Comparison of ENCODE assay signal across 29 cellular contexts in genomic region chr16:15916323-15916722, GRCh38.
"Had no signal": no experiment of that assay in that cellular context is flagged by ENCODE, and none has a peak within 500 bp of the region (broad histone marks: within the 10 kb centered on the region; RNA-seq: fewer than 3 reads in every experiment).

No MANE protein-coding gene starts in this region.

- H3K9me3 Mint-ChIP-seq: stimulated activated effector memory CD8-positive, alpha-beta T cell treated with anti-CD3 and anti-CD28 coated beads, Interleukin-12 subunit alpha, Interleukin-12 subunit beta, amount 100 ng/mL, for 72 hours; stimulated activated naive CD8-positive, alpha-beta T cell treated with anti-CD3 and anti-CD28 coated beads, Interleukin-15, amount 100 ng/mL, for 72 hours; stimulated activated naive CD8-positive, alpha-beta T cell treated with anti-CD3 and anti-CD28 coated beads, Interleukin-15, Interleukin-2, amounts not matched to agents 100 ng/mL and 50 ng/mL, for 24 hours had no signal

- H3K4me3 ChIP-seq: stomach, suprapubic skin, testis, thoracic aorta, thyroid gland, tibial artery, tibial nerve, transverse colon, upper lobe of left lung, upper lobe of right lung, uterus, vagina had no signal

- DNase-seq: stimulated activated CD4-positive, alpha-beta T cell treated with anti-CD3 and anti-CD28 coated beads, Interleukin-2, amount 100 ng/mL, for 48 hours; stimulated activated CD4-positive, alpha-beta T cell treated with anti-CD3 and anti-CD28 coated beads, Interleukin-4, amount 100 ng/mL, for 1 hour; stimulated activated CD4-positive, alpha-beta T cell treated with anti-CD3 and anti-CD28 coated beads, Interleukin-4, amount 100 ng/mL, for 24 hours; stimulated activated CD4-positive, alpha-beta T cell treated with anti-CD3 and anti-CD28 coated beads, Interleukin-4, amount 100 ng/mL, for 4 hours; stimulated activated CD8-positive, alpha-beta memory T cell treated with anti-CD3 and anti-CD28 coated beads, Interleukin-4, amount 100 ng/mL, for 48 hours; stimulated activated naive B cell treated with anti-CD40 and anti-IgM and Interleukin-4, amounts not matched to agents 10 μg/mL and 1 μg/mL and 100 μg/mL, for 72 hours; stimulated activated naive CD4-positive, alpha-beta T cell; stimulated activated naive CD4-positive, alpha-beta T cell treated with Interleukin-2 at 50 U/mL for 16 hours; stimulated activated naive CD8-positive, alpha-beta T cell treated with anti-CD3 and anti-CD28 coated beads, Interleukin-15, amount 100 ng/mL, for 72 hours; stimulated activated naive CD8-positive, alpha-beta T cell treated with anti-CD3 and anti-CD28 coated beads, Interleukin-15, Interleukin-2, amounts not matched to agents 100 U/mL and 50 U/mL, for 24 hours; stomach; substantia nigra; testis; thyroid gland; tibial artery; trophoblast cell; upper lobe of left lung; uterus had no signal

- H3K4me1 ChIP-seq: stomach, suprapubic skin, testis, thyroid gland, tibial artery, tibial nerve, upper lobe of left lung, upper lobe of right lung, uterus, vagina had no signal

- H3K36me3 ChIP-seq: stomach, suprapubic skin, thoracic aorta, thyroid gland, tibial artery, tibial nerve, transverse colon, upper lobe of left lung, upper lobe of right lung, uterus, vagina had no signal

- ATAC-seq: stimulated activated memory B cell treated with anti-CD40 and anti-IgM and Interleukin-4, amounts not matched to agents 10 μg/mL and 1 μg/mL and 100 μg/mL, for 72 hours; stimulated activated naive B cell treated with anti-CD40 and anti-IgM and Interleukin-4, amounts not matched to agents 10 μg/mL and 1 μg/mL and 100 μg/mL, for 72 hours; upper lobe of right lung had no signal

- H3K4me3 Mint-ChIP-seq: stimulated activated effector memory CD8-positive, alpha-beta T cell treated with anti-CD3 and anti-CD28 coated beads, Interleukin-12 subunit alpha, Interleukin-12 subunit beta, amount 100 ng/mL, for 72 hours; stimulated activated memory B cell treated with anti-CD40 and anti-IgM and Interleukin-4, amounts not matched to agents 10 μg/mL and 1 μg/mL and 100 μg/mL, for 72 hours; stimulated activated naive B cell treated with anti-CD40 and anti-IgM and Interleukin-4, amounts not matched to agents 10 μg/mL and 1 μg/mL and 100 μg/mL, for 72 hours; stimulated activated naive CD8-positive, alpha-beta T cell treated with anti-CD3 and anti-CD28 coated beads, Interleukin-15, amount 100 ng/mL, for 72 hours; stimulated activated naive CD8-positive, alpha-beta T cell treated with anti-CD3 and anti-CD28 coated beads, Interleukin-15, Interleukin-2, amounts not matched to agents 100 ng/mL and 50 ng/mL, for 24 hours; type B pancreatic cell had no signal

- FAIRE-seq: urothelium cell line had no signal

- H3K9me3 ChIP-seq: stomach, suprapubic skin, testis, thoracic aorta, thyroid gland, tibial artery, tibial nerve, transverse colon, upper lobe of left lung, upper lobe of right lung, uterus, vagina had no signal

- H3K27ac ChIP-seq: stomach, suprapubic skin, testis, thoracic aorta, thyroid gland, tibial artery, tibial nerve, transverse colon, upper lobe of left lung, upper lobe of right lung, uterus, vagina had no signal

- H3K36me3 Mint-ChIP-seq: stimulated activated effector memory CD8-positive, alpha-beta T cell treated with anti-CD3 and anti-CD28 coated beads, Interleukin-12 subunit alpha, Interleukin-12 subunit beta, amount 100 ng/mL, for 72 hours; stimulated activated memory B cell treated with anti-CD40 and anti-IgM and Interleukin-4, amounts not matched to agents 10 μg/mL and 1 μg/mL and 100 μg/mL, for 72 hours; stimulated activated naive B cell treated with anti-CD40 and anti-IgM and Interleukin-4, amounts not matched to agents 10 μg/mL and 1 μg/mL and 100 μg/mL, for 72 hours; type B pancreatic cell had no signal

- H3K27me3 Mint-ChIP-seq: stimulated activated naive B cell treated with anti-CD40 and anti-IgM and Interleukin-4, amounts not matched to agents 10 μg/mL and 1 μg/mL and 100 μg/mL, for 72 hours; stimulated activated naive CD8-positive, alpha-beta T cell treated with anti-CD3 and anti-CD28 coated beads, Interleukin-15, amount 100 ng/mL, for 72 hours; stimulated activated naive CD8-positive, alpha-beta T cell treated with anti-CD3 and anti-CD28 coated beads, Interleukin-15, Interleukin-2, amounts not matched to agents 100 ng/mL and 50 ng/mL, for 24 hours had no signal

- H3K27ac Mint-ChIP-seq: stimulated activated effector memory CD8-positive, alpha-beta T cell treated with anti-CD3 and anti-CD28 coated beads, Interleukin-12 subunit alpha, Interleukin-12 subunit beta, amount 100 ng/mL, for 72 hours; stimulated activated memory B cell treated with anti-CD40 and anti-IgM and Interleukin-4, amounts not matched to agents 10 μg/mL and 1 μg/mL and 100 μg/mL, for 72 hours; stimulated activated naive B cell treated with anti-CD40 and anti-IgM and Interleukin-4, amounts not matched to agents 10 μg/mL and 1 μg/mL and 100 μg/mL, for 72 hours; stimulated activated naive CD8-positive, alpha-beta T cell treated with anti-CD3 and anti-CD28 coated beads, Interleukin-15, amount 100 ng/mL, for 72 hours; stimulated activated naive CD8-positive, alpha-beta T cell treated with anti-CD3 and anti-CD28 coated beads, Interleukin-15, Interleukin-2, amounts not matched to agents 100 ng/mL and 50 ng/mL, for 24 hours; type B pancreatic cell had no signal

- H3K27me3 ChIP-seq: stomach, suprapubic skin, testis, thyroid gland, tibial artery, tibial nerve, transverse colon, upper lobe of left lung, upper lobe of right lung, uterus, vagina had no signal
